In the genomic region with DNA sequence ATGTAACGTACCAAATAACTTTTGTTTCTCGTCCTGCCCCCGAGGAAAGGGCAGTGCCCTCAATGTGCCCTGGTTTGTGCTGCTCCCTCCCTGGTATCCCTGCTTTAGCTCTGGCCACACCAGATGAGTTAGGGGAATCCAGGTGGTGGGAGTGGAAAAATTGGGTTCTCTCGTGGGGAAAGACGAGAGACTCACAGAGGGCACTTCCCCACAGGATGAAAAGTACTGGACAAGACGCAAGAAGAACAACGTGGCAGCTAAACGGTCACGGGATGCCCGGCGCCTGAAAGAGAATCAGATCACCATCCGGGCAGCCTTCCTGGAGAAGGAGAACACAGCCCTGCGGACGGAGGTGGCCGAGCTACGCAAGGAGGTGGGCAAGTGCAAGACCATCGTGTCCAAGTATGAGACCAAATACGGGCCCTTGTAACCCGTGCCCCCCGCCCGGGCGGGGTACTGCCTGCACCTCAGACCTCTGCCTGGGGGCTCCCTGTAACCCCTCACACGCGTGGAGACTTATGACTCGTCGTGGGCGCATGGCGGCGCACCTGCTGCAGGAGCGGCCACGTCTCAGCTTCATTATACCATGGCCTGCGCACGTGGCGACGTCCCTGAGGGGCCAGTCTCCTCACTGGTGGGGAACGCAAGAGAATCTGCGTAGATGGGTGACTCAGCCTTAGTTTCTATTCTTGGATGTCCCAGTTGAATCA, we compare ENCODE assay signal across 28 cellular contexts. TPM values are rescaled to one million over a fixed set of nuclear protein-coding genes. Genes with fewer than 3 reads are reported as not detected.
A peak's percentile ranks its signal among the peaks of the same experiment; 100 is the strongest.
DNase-seq lines count a peak whose midpoint lies in the region; ATAC-seq, FAIRE-seq and TF ChIP-seq lines count a peak whose summit lies in the region.
"Had no signal": no experiment of that assay in that cellular context is flagged by ENCODE, and none has a peak within 500 bp of the region (broad histone marks: within the 10 kb centered on the region; RNA-seq: fewer than 3 reads in every experiment).

No MANE protein-coding gene starts in this region.

- no peak for TF ChIP-seq EP300 in gastroesophageal sphincter (IDR thresholded peaks at IDR 0.05)

- no peaks in the 10 kb centered on the region for H3K9me3 Mint-ChIP-seq in neural progenitor cell
- H3K9me3 Mint-ChIP-seq: CD4-positive, alpha-beta memory T cell had no signal

- H3K27ac ChIP-seq in caudate nucleus (ENCODE audit: low read depth, low read length) = peak overlapping the region; percentile 98
- H3K27ac ChIP-seq in gastroesophageal sphincter = peak overlapping the region in 3 of 4 donors; percentile 64 to 79 (median 72)
- H3K27ac ChIP-seq in neural progenitor cell = no peak overlapping the region
- H3K27ac ChIP-seq: HL-60, SJCRH30 had no signal

- H3K4me3 ChIP-seq in gastroesophageal sphincter = no peak overlapping the region
- no peak overlapping the region for H3K4me3 ChIP-seq in neural progenitor cell
- H3K4me3 ChIP-seq: GM12878, SJCRH30 had no signal

- H3K4me3 Mint-ChIP-seq in neural progenitor cell = peak overlapping the region; percentile 51
- H3K4me3 Mint-ChIP-seq: CD4-positive, alpha-beta memory T cell had no signal

- H3F3A ChIP-seq in neural progenitor cell (ENCODE audit: low read depth) = no peaks in the 10 kb centered on the region

- no peak overlapping the region for H3K4me2 ChIP-seq in neural progenitor cell

- H3K27me3 ChIP-seq in gastroesophageal sphincter (no peaks in the 10 kb centered on the region), neural progenitor cell (no peaks in the 10 kb centered on the region)
- H3K27me3 ChIP-seq: SJCRH30 had no signal

- H3K9ac ChIP-seq in neural progenitor cell = no peak overlapping the region

- H3K4me1 ChIP-seq in gastroesophageal sphincter (peaks cover 0 to 46% (median 8%) of the 10 kb centered on the region in 3 donors), neural progenitor cell (no peaks in the 10 kb centered on the region)
- H3K4me1 ChIP-seq: SJCRH30 had no signal

- TF ChIP-seq POLR2A in gastroesophageal sphincter (IDR thresholded peaks at IDR 0.05) = no peak

- H3K36me3 Mint-ChIP-seq in neural progenitor cell = peaks cover 15% of the 10 kb centered on the region

- FAIRE-seq in urothelium cell line (lab: Jason Lieb, UNC) = peak; percentile 23
- FAIRE-seq: GM12878, H1 had no signal

- H3K4me1 Mint-ChIP-seq in neural progenitor cell = no peaks in the 10 kb centered on the region

- H3K27me3 Mint-ChIP-seq in neural progenitor cell (ENCODE audit: insufficient read depth, low read depth) = no peaks in the 10 kb centered on the region
- H3K27me3 Mint-ChIP-seq: CD4-positive, alpha-beta memory T cell had no signal

- H3K79me2 ChIP-seq in neural progenitor cell (ENCODE audit: low read depth) = no peaks in the 10 kb centered on the region

- H3K36me3 ChIP-seq in gastroesophageal sphincter = peaks cover 0 to 84% of the 10 kb centered on the region in 2 donors
- H3K36me3 ChIP-seq in neural progenitor cell = no peaks in the 10 kb centered on the region
- H3K36me3 ChIP-seq: SJCRH30 had no signal

- H2AFZ ChIP-seq in neural progenitor cell (replicated peaks) = no peak overlapping the region

- peak in 1 of 61 donors; percentile 27 for DNase-seq in caudate nucleus (lab: John Stamatoyannopoulos, UW)
- no peak for DNase-seq in neural progenitor cell (ENCODE audit: low spot score)
- no peak for DNase-seq in urothelium cell line (ENCODE audit: low spot score)
- no peak for DNase-seq in activated CD4-positive, alpha-beta T cell treated with anti-CD3 and anti-CD28 coated beads, Interleukin-2, amount 50 U/mL, for 4 hours
- no peak for DNase-seq in HK-2 (ENCODE audit: unreplicated experiment)
- DNase-seq: C1 segment of cervical spinal cord; CD4-positive, alpha-beta memory T cell; COR-L47; DMS79; EL; GDM1; HCEC 1CT; NCI-H1048; NCI-H1417; NCI-H1694; NCI-H2029 treated with DMSO at 0.1 percent for 48 hours; NCI-H446 treated with DMSO at 0.1 percent for 48 hours; NCI-H526; NCI-H82; NK-92 treated with Interleukin-12 subunit alpha and Interleukin-12 subunit beta, amount 100 ng/mL, for 24 hours; PC-3; SJCRH30 had no signal

- 92% methylated on average over 4 of the region's 37 CpGs; no CpG with 5 or more reads in 1 of the 2 donors for WGBS in gastroesophageal sphincter (ENCODE audit: low coverage in 1 of 2), 2 donors

- no peak overlapping the region for H3K27ac Mint-ChIP-seq in neural progenitor cell
- H3K27ac Mint-ChIP-seq: CD4-positive, alpha-beta memory T cell had no signal

- ATAC-seq in gastroesophageal sphincter = no peak
- no peak for ATAC-seq in esophagus mucosa
- ATAC-seq: GM12878, PC-3, Right ventricle myocardium inferior had no signal

- no peak for TF ChIP-seq CTCF in gastroesophageal sphincter (IDR thresholded peaks at IDR 0.05)
- TF ChIP-seq CTCF in neural progenitor cell (IDR thresholded peaks at IDR 0.05) = no peak

- H4K20me1 ChIP-seq in neural progenitor cell (ENCODE audit: low read depth) = no peaks in the 10 kb centered on the region

- H3K9me3 ChIP-seq in gastroesophageal sphincter (no peaks in the 10 kb centered on the region), neural progenitor cell (ENCODE audit: low read depth) (no peaks in the 10 kb centered on the region)
- H3K9me3 ChIP-seq: SJCRH30 had no signal

RNA-seq across cellular contexts. Expression of a gene that starts 13.9 kb away (rescaled TPM):
- total RNA-seq in gastroesophageal sphincter = 10 to 100 TPM; 26.1 to 50.7 (median 37.0) TPM
- 11.0 and 17.2 TPM in 2 replicates for total RNA-seq in neural progenitor cell (ENCODE audit: low replicate concordance)
- total RNA-seq in esophagus mucosa = 12.5 TPM

RNA-seq across cellular contexts. Expression of a gene that starts 50.9 kb away (rescaled TPM):
- 100 to 1,000 TPM in 1 of 4 donors, 10 to 100 TPM in 3; 59.3 to 163 (median 84.1) TPM for total RNA-seq in gastroesophageal sphincter
- total RNA-seq in neural progenitor cell (ENCODE audit: low replicate concordance) = 23.4 and 37.7 TPM in 2 replicates
- 19.6 TPM for total RNA-seq in esophagus mucosa
